Comparison of ENCODE assay signal across 1 cellular context in genomic region chr17:71441098-71441497, GRCh38.
TF ChIP-seq lines count a peak whose summit lies in the region.

No MANE protein-coding gene starts in this region.

TF ChIP-seq in IMR-90, 13 proteins besides CTCF, POLR2A, EP300 and RAD21:
- TF ChIP-seq SMC3 (IDR thresholded peaks at IDR 0.05; ENCODE audit: low read depth, low read length) (no peak), MXI1 (IDR thresholded peaks at IDR 0.05; ENCODE audit: borderline replicate concordance, low read depth, low read length) (no peak), MAZ (IDR thresholded peaks at IDR 0.05; ENCODE audit: borderline replicate concordance, low read depth, low read length) (no peak), CHD1 (IDR thresholded peaks at IDR 0.05; ENCODE audit: low read depth, low read length) (no peak), NFE2L2 (IDR thresholded peaks at IDR 0.05; ENCODE audit: low read depth, low read length) (peak; percentile 16; the same call in 1 of the 2 replicates), BHLHE40 (IDR thresholded peaks at IDR 0.05; ENCODE audit: low read depth, low read length) (no peak; the same call in 1 of the 2 replicates), FOS (IDR thresholded peaks at IDR 0.05; ENCODE audit: low read depth, low read length) (peak; percentile 83), RCOR1 (IDR thresholded peaks at IDR 0.05; ENCODE audit: insufficient replicate concordance, low read length) (no peak), RFX5 (IDR thresholded peaks at IDR 0.05; ENCODE audit: low read depth, low read length) (no peak), ELK1 (IDR thresholded peaks at IDR 0.05; ENCODE audit: borderline replicate concordance, low read depth, low read length) (no peak), MAFK (IDR thresholded peaks at IDR 0.05; ENCODE audit: low read depth, low read length) (no peak), CEBPB (IDR thresholded peaks at IDR 0.05; ENCODE audit: low read depth, low read length) (no peak)
